In the genomic region with DNA sequence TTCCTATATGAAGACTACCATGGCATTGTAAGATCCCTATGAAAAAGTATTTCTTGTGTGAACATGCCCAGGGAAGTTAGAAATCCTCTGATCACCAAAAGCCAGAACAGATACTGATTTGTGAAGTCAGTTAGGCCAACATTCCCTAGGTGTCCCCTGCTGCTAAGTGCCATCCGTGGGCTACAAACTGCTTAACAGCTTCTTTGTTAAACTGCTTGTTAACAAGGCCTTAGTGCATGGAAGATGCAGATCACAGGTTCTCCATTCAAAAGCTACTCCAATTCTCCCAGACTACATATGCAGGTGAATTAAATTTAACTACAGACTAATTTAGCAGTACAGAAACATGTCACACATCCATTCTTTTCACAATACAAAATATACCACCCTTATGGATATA, we compare ENCODE assay signal across 1 cellular context.
TF ChIP-seq lines count a peak whose summit lies in the region.

No MANE protein-coding gene starts in this region.

TF ChIP-seq in WTC11, 78 proteins besides CTCF, POLR2A, EP300 and RAD21 (continued from another document):
- TF ChIP-seq, protein P1, sequence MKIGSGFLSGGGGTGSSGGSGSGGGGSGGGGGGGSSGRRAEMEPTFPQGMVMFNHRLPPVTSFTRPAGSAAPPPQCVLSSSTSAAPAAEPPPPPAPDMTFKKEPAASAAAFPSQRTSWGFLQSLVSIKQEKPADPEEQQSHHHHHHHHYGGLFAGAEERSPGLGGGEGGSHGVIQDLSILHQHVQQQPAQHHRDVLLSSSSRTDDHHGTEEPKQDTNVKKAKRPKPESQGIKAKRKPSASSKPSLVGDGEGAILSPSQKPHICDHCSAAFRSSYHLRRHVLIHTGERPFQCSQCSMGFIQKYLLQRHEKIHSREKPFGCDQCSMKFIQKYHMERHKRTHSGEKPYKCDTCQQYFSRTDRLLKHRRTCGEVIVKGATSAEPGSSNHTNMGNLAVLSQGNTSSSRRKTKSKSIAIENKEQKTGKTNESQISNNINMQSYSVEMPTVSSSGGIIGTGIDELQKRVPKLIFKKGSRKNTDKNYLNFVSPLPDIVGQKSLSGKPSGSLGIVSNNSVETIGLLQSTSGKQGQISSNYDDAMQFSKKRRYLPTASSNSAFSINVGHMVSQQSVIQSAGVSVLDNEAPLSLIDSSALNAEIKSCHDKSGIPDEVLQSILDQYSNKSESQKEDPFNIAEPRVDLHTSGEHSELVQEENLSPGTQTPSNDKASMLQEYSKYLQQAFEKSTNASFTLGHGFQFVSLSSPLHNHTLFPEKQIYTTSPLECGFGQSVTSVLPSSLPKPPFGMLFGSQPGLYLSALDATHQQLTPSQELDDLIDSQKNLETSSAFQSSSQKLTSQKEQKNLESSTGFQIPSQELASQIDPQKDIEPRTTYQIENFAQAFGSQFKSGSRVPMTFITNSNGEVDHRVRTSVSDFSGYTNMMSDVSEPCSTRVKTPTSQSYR (CRISPR knock-in tag; IDR thresholded peaks at IDR 0.05) = no peak
TF ChIP-seq in WTC11: peak in this region for 0.
